In the genomic region with DNA sequence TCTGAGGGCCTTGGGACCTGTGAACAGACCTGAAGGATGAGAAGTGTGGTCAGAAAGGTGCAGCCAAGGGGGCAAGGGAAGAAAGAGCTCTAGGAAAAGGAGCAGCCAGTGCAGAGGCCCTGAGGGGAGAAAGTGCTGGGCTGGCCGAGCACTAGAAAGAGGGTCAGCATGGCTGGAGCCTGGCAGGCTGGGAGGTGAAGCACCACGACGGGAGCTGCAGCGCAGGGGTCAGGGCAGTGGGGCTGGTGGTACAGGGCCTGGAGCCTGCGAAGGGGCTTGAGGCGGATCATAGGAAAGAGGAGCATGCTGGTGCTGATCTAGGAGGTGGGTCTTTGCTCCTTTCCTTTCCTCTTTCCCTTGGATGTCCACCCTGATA, we compare ENCODE assay signal across 1 cellular context.
TF ChIP-seq lines count a peak whose summit lies in the region.

No MANE protein-coding gene starts in this region.

TF ChIP-seq in H1, 55 proteins besides CTCF, POLR2A, EP300 and RAD21:
- TF ChIP-seq KDM4A (IDR thresholded peaks at IDR 0.05; ENCODE audit: low read depth, low read length, severe bottlenecking): no peak
- no peak for TF ChIP-seq SIX5 (IDR thresholded peaks at IDR 0.05; ENCODE audit: low read depth, low read length)
- no peak for TF ChIP-seq JUN (IDR thresholded peaks at IDR 0.05; ENCODE audit: low read depth, low read length)
- TF ChIP-seq, protein P1, sequence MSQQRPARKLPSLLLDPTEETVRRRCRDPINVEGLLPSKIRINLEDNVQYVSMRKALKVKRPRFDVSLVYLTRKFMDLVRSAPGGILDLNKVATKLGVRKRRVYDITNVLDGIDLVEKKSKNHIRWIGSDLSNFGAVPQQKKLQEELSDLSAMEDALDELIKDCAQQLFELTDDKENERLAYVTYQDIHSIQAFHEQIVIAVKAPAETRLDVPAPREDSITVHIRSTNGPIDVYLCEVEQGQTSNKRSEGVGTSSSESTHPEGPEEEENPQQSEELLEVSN (IDR thresholded peaks at IDR 0.05): no peak
- no peak for TF ChIP-seq BCL11A (IDR thresholded peaks at IDR 0.05; ENCODE audit: low read depth in 2 of 2, low read length in 2 of 2)
- TF ChIP-seq GTF2F1 (IDR thresholded peaks at IDR 0.05; ENCODE audit: borderline replicate concordance, low read depth, low read length): no peak
- no peak for TF ChIP-seq BACH1 (IDR thresholded peaks at IDR 0.05; ENCODE audit: low read length)
- TF ChIP-seq, protein P2, sequence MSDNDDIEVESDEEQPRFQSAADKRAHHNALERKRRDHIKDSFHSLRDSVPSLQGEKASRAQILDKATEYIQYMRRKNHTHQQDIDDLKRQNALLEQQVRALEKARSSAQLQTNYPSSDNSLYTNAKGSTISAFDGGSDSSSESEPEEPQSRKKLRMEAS (IDR thresholded peaks at IDR 0.05): no peak
- TF ChIP-seq, protein P3, sequence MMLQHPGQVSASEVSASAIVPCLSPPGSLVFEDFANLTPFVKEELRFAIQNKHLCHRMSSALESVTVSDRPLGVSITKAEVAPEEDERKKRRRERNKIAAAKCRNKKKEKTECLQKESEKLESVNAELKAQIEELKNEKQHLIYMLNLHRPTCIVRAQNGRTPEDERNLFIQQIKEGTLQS (IDR thresholded peaks at IDR 0.05; ENCODE audit: insufficient read depth, low read depth, low read length): no peak
- TF ChIP-seq GABPA (IDR thresholded peaks at IDR 0.05; ENCODE audit: borderline replicate concordance, insufficient read depth, low read length): no peak
- TF ChIP-seq JUND (IDR thresholded peaks at IDR 0.05; ENCODE audit: low read length): no peak
- no peak for TF ChIP-seq TAF1 (IDR thresholded peaks at IDR 0.05; ENCODE audit: low read depth, low read length)
- no peak for TF ChIP-seq TCF12 (IDR thresholded peaks at IDR 0.05; ENCODE audit: low read depth, low read length)
- no peak for TF ChIP-seq POU5F1 (IDR thresholded peaks at IDR 0.05; ENCODE audit: low read depth, low read length)
- TF ChIP-seq RNF2 (IDR thresholded peaks at IDR 0.05; ENCODE audit: borderline replicate concordance, low read depth, low read length, missing control alignments, poor library complexity, severe bottlenecking): no peak
- no peak for TF ChIP-seq NANOG (IDR thresholded peaks at IDR 0.05; ENCODE audit: insufficient read depth, low read depth, low read length, poor library complexity, severe bottlenecking)
- TF ChIP-seq PHF8 (conservative IDR thresholded peaks at IDR 0.05; ENCODE audit: low read depth, low read length): no peak
- no peak for TF ChIP-seq POLR2AphosphoS5 (IDR thresholded peaks at IDR 0.05; ENCODE audit: low read depth, low read length)
- TF ChIP-seq TAF7 (optimal IDR thresholded peaks at IDR 0.05; ENCODE audit: borderline replicate concordance, low read depth, low read length): no peak
